In the genomic region with DNA sequence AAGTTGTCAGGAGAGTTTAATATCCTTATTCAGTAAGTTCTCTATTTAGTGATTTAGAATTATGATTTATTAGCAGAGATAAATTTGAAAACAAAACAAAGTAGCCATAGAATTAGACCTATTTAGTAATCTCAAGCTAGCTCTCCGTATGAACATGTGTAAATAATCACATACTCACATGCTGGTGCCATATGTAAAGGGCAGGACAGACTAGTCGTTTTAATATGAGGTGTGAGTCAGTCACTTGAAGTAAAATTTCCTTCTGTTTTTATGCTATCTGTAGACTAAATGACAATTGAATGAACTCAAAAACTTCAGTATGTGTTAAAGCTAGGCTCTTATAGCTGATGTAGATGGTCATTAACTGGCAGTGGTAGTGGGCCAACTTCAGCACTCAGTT, we compare ENCODE assay signal across 16 cellular contexts.
DNase-seq lines count a peak whose midpoint lies in the region; ATAC-seq and TF ChIP-seq lines count a peak whose summit lies in the region.
"Had no signal": no experiment of that assay in that cellular context is flagged by ENCODE, and none has a peak within 500 bp of the region (broad histone marks: within the 10 kb centered on the region; RNA-seq: fewer than 3 reads in every experiment).

No MANE protein-coding gene starts in this region.

- ATAC-seq in GM23338 (no peak), HG03095 (IDR thresholded peaks at IDR 0.05; ENCODE audit: unreplicated experiment) (no peak)
- ATAC-seq in stimulated activated naive CD8-positive, alpha-beta T cell treated with anti-CD3 and anti-CD28 coated beads, Interleukin-15, amount 100 ng/mL, for 72 hours: no peak
- ATAC-seq: HepG2 had no signal

- H3K27me3 ChIP-seq in cardiac muscle cell: no peaks in the 10 kb centered on the region
- H3K27me3 ChIP-seq in GM23338 (ENCODE audit: insufficient read depth): no peaks in the 10 kb centered on the region
- H3K27me3 ChIP-seq: BLaER1 had no signal

- H3K4me3 ChIP-seq in cardiac muscle cell: no peak overlapping the region
- no peak overlapping the region for H3K4me3 ChIP-seq in GM23338
- H3K4me3 ChIP-seq: BLaER1 had no signal

- H3F3A ChIP-seq in GM23338 (replicated peaks; ENCODE audit: low read depth): no peaks in the 10 kb centered on the region

- peaks cover 27% of the 10 kb centered on the region; the same call in 2 of the 3 replicates for H3K36me3 Mint-ChIP-seq in GM23338 (ENCODE audit: low read depth)
- H3K36me3 Mint-ChIP-seq in activated naive CD4-positive, alpha-beta T cell treated with anti-CD3 and anti-CD28 coated beads for 36 hours (ENCODE audit: low read depth): peaks cover 36% of the 10 kb centered on the region

- peaks cover 11% of the 10 kb centered on the region for H3K4me1 ChIP-seq in cardiac muscle cell (ENCODE audit: low read depth)
- peaks cover 14% of the 10 kb centered on the region for H3K4me1 ChIP-seq in GM23338 (ENCODE audit: insufficient read depth)

- H3K4me2 ChIP-seq in GM23338: no peak overlapping the region
- H3K4me2 ChIP-seq: BLaER1 had no signal

- H2AFZ ChIP-seq in GM23338: no peak overlapping the region

- no peaks in the 10 kb centered on the region for H3K9me3 ChIP-seq in cardiac muscle cell (ENCODE audit: low read depth)
- H3K9me3 ChIP-seq: BLaER1 had no signal

- peaks cover 26% of the 10 kb centered on the region for H3K36me3 ChIP-seq in cardiac muscle cell
- H3K36me3 ChIP-seq in GM23338 (ENCODE audit: insufficient read depth): no peaks in the 10 kb centered on the region; the same call in 1 of the 2 replicates

- H3K27me3 Mint-ChIP-seq in GM23338 (ENCODE audit: insufficient read depth, low read depth, poor library complexity): no peaks in the 10 kb centered on the region
- no peaks in the 10 kb centered on the region for H3K27me3 Mint-ChIP-seq in stimulated activated naive CD8-positive, alpha-beta T cell treated with anti-CD3 and anti-CD28 coated beads, Interleukin-15, amount 100 ng/mL, for 72 hours
- H3K27me3 Mint-ChIP-seq in activated naive CD4-positive, alpha-beta T cell treated with anti-CD3 and anti-CD28 coated beads for 36 hours (ENCODE audit: low read depth): no peaks in the 10 kb centered on the region

- intact Hi-C loops in cardiac septum (cut with DNase I): no loop called here
- intact Hi-C loops in activated naive CD4-positive, alpha-beta T cell treated with anti-CD3 and anti-CD28 coated beads for 36 hours (cut with micrococcal nuclease): no loop called here

- no peak for TF ChIP-seq CTCF in cardiac muscle cell (IDR thresholded peaks at IDR 0.05; ENCODE audit: low read depth, low read length)
- TF ChIP-seq CTCF in GM23338 (conservative IDR thresholded peaks at IDR 0.05; ENCODE audit: low read depth in 2 of 2): no peak

- CTCF ChIA-PET in activated naive CD4-positive, alpha-beta T cell treated with anti-CD3 and anti-CD28 coated beads for 36 hours (lab: Charles Lee): no interaction called here

- H3K27ac ChIP-seq in cardiac muscle cell (peak overlapping the region; percentile 26), GM23338 (ENCODE audit: low read depth) (no peak overlapping the region)
- H3K27ac ChIP-seq: 22Rv1, BLaER1 had no signal

- H3K79me2 ChIP-seq in GM23338 (replicated peaks; ENCODE audit: insufficient read depth): peaks cover 97% of the 10 kb centered on the region

- no peaks in the 10 kb centered on the region for H3K9me3 Mint-ChIP-seq in GM23338
- H3K9me3 Mint-ChIP-seq in stimulated activated naive CD8-positive, alpha-beta T cell treated with anti-CD3 and anti-CD28 coated beads, Interleukin-15, amount 100 ng/mL, for 72 hours: no peaks in the 10 kb centered on the region
- no peaks in the 10 kb centered on the region for H3K9me3 Mint-ChIP-seq in activated naive CD4-positive, alpha-beta T cell treated with anti-CD3 and anti-CD28 coated beads for 36 hours
- H3K9me3 Mint-ChIP-seq: H9, HFFc6 had no signal

- peak overlapping the region; percentile 46; the same call in 1 of the 2 replicates for H3K27ac Mint-ChIP-seq in GM23338
- no peak overlapping the region for H3K27ac Mint-ChIP-seq in stimulated activated naive CD8-positive, alpha-beta T cell treated with anti-CD3 and anti-CD28 coated beads, Interleukin-15, amount 100 ng/mL, for 72 hours
- no peak overlapping the region for H3K27ac Mint-ChIP-seq in activated naive CD4-positive, alpha-beta T cell treated with anti-CD3 and anti-CD28 coated beads for 36 hours
- H3K27ac Mint-ChIP-seq: HFFc6 had no signal

- H3K4me3 Mint-ChIP-seq in GM23338: no peak overlapping the region
- H3K4me3 Mint-ChIP-seq in stimulated activated naive CD8-positive, alpha-beta T cell treated with anti-CD3 and anti-CD28 coated beads, Interleukin-15, amount 100 ng/mL, for 72 hours: no peak overlapping the region
- no peak overlapping the region for H3K4me3 Mint-ChIP-seq in activated naive CD4-positive, alpha-beta T cell treated with anti-CD3 and anti-CD28 coated beads for 36 hours
- H3K4me3 Mint-ChIP-seq: H9, HFFc6 had no signal

- DNase-seq in cardiac muscle cell (ENCODE audit: low read depth in 1 of 2, low spot score in 1 of 2) (no peak), cardiac septum (ENCODE audit: low spot score) (no peak), GM23338 (ENCODE audit: low spot score) (no peak), RPMI7951 (ENCODE audit: low read depth) (peak; percentile 11), ureter (ENCODE audit: low spot score) (no peak)
- DNase-seq in stimulated activated naive CD8-positive, alpha-beta T cell treated with anti-CD3 and anti-CD28 coated beads, Interleukin-15, amount 100 ng/mL, for 72 hours: no peak
- no peak for DNase-seq in activated naive CD4-positive, alpha-beta T cell treated with anti-CD3 and anti-CD28 coated beads for 36 hours
- DNase-seq: AML-193, Calu3, DMS 273 treated with DMSO at 0.1 percent for 48 hours, H9, HFFc6 had no signal

- H3K9me2 ChIP-seq in GM23338 (ENCODE audit: insufficient read depth): no peaks in the 10 kb centered on the region

- H3K4me1 Mint-ChIP-seq in GM23338: peaks cover 19% of the 10 kb centered on the region
- peaks cover 62% of the 10 kb centered on the region for H3K4me1 Mint-ChIP-seq in stimulated activated naive CD8-positive, alpha-beta T cell treated with anti-CD3 and anti-CD28 coated beads, Interleukin-15, amount 100 ng/mL, for 72 hours
- peaks cover 51% of the 10 kb centered on the region for H3K4me1 Mint-ChIP-seq in activated naive CD4-positive, alpha-beta T cell treated with anti-CD3 and anti-CD28 coated beads for 36 hours (ENCODE audit: low read depth)

- H4K20me1 ChIP-seq in GM23338 (replicated peaks; ENCODE audit: insufficient read depth): peaks cover 38% of the 10 kb centered on the region

TF ChIP-seq in GM23338, 12 proteins besides CTCF, POLR2A, EP300 and RAD21:
- TF ChIP-seq EZH2phosphoT487 (IDR thresholded peaks at IDR 0.05; ENCODE audit: unreplicated experiment): no peak
- TF ChIP-seq NANOG (IDR thresholded peaks at IDR 0.05; ENCODE audit: borderline replicate concordance): no peak
TF ChIP-seq in GM23338: peak in this region for 0.
